In the genomic region with DNA sequence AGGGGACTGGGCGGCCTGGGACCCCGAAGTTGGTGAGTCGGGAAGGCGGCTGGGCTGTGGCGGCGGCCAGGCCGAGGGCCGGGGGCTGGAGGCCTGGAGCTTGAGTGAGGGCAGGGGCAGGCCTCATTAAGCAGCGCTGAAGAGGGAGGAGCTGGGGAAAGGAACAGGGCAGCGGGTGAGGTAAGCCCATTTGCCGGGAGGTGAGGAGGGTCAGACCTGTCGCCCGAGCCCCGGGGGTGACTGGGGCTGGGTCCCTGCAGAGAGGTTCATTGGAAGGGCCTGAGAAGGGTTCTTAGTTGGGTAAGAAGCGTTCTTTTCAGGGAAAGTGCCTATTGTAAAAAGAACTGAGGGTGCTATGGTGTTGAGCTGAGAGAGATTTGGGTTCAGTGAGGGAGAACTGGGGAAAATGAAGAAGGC, we compare ENCODE assay signal across 1 cellular context.
A peak's percentile ranks its signal among the peaks of the same experiment; 100 is the strongest.
TF ChIP-seq lines count a peak whose summit lies in the region.

No MANE protein-coding gene starts in this region.

TF ChIP-seq in H1, 55 proteins besides CTCF, POLR2A, EP300 and RAD21:
- TF ChIP-seq NANOG (IDR thresholded peaks at IDR 0.05; ENCODE audit: insufficient read depth, low read depth, low read length, poor library complexity, severe bottlenecking), result no peak
- TF ChIP-seq FOSL1 (IDR thresholded peaks at IDR 0.05; ENCODE audit: insufficient read depth, low read depth, low read length), result no peak
- peak; percentile 40 for TF ChIP-seq KDM4A (IDR thresholded peaks at IDR 0.05; ENCODE audit: low read depth, low read length, severe bottlenecking)
- no peak for TF ChIP-seq CREB1 (IDR thresholded peaks at IDR 0.05)
- 0 out of 2 replicates have a peak, but pooled peaks have one; percentile 6 for TF ChIP-seq GTF2F1 (IDR thresholded peaks at IDR 0.05; ENCODE audit: borderline replicate concordance, low read depth, low read length)
